8 cellular contexts compared by ENCODE assay signal in the genomic region with DNA sequence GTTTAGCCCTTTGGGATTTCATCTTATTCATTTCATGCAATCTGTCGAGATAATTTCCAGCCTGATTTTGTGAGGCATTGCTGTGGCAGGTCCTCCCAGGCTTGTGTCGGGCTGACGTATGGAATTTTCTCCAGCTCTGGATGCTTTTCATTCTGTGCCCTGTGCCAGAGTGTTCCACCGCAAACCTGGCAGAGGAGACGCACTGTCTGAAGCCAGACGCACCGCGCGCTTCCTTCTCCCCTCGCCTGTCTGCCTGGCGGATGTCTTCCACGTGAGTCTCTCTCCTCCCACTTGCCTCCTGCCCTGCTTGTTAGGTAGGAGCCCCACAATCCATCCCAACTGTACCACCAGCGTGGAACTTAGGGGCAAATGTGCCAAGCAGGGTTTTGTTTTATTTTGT.
"Had no signal": no experiment of that assay in that cellular context is flagged by ENCODE, and none has a peak within 500 bp of the region (broad histone marks: within the 10 kb centered on the region; RNA-seq: fewer than 3 reads in every experiment).

No MANE protein-coding gene starts in this region.

- H3K9me3 ChIP-seq: mucosa of descending colon, vagina had no signal

- H3K4me3 ChIP-seq: mucosa of descending colon, vagina had no signal

- H3K27me3 ChIP-seq: vagina had no signal

- ATAC-seq: mucosa of descending colon; naive thymus-derived CD8-positive, alpha-beta T cell; right cardiac atrium had no signal

- H3K36me3 ChIP-seq: vagina had no signal

- DNase-seq: activated naive CD4-positive, alpha-beta T cell treated with anti-CD3 and anti-CD28 coated beads, Interleukin-2, amount 10 ng/mL, durations not matched to agents 7 days and 5 days; dermis blood vessel endothelial cell; endodermal cell; mucosa of descending colon; naive thymus-derived CD8-positive, alpha-beta T cell; right cardiac atrium; small intestine had no signal

- H3K27ac ChIP-seq: vagina had no signal

- H3K4me1 ChIP-seq: vagina had no signal
